17 cellular contexts compared by ENCODE assay signal in the genomic region with DNA sequence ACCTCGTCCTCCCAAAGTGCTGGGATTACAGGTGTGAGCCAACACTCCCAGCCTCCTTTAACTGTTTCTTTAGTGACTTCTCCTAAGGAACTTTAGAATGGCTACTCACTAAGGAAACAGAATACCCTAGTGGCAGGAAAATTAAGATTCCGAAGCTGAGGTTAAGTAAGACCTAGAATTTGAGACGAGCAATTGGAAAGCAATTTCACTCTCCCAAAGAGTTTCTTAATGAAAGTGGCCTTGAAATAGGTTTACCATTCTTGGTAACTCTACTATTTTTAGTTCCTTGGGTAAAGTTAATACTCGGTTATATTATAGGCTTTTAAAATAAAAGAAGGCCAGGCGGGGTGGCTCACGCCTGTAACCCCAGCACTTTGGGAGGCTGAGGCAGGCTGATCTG. TPM values are rescaled to one million over a fixed set of nuclear protein-coding genes. Genes with fewer than 3 reads are reported as not detected.
DNase-seq lines count a peak whose midpoint lies in the region; ATAC-seq and TF ChIP-seq lines count a peak whose summit lies in the region.
"Had no signal": no experiment of that assay in that cellular context is flagged by ENCODE, and none has a peak within 500 bp of the region (broad histone marks: within the 10 kb centered on the region; RNA-seq: fewer than 3 reads in every experiment).

No MANE protein-coding gene starts in this region.

- no peak for TF ChIP-seq POLR2A in esophagus muscularis mucosa (IDR thresholded peaks at IDR 0.05; ENCODE audit: low read depth)

- DNase-seq in HFFc6 (no peak), esophagus muscularis mucosa (ENCODE audit: extremely low spot score) (no peak), psoas muscle (no peak), hepatic stellate cell (ENCODE audit: low spot score) (no peak), RPMI8226 (no peak), NCI-H82 treated with DMSO at 0.1 percent for 48 hours (lab: John Stamatoyannopoulos, UW; ENCODE audit: unreplicated experiment) (no peak)
- no peak for DNase-seq in activated T-cell treated with anti-CD3 and anti-CD28 coated beads, Interleukin-2, amount 50 U/mL, for 1 hour
- DNase-seq: AML-193; CD4-positive, alpha-beta T cell; DMS153; DMS79; GDM1; IMR-90 had no signal

- no peak overlapping the region for H3K4me3 Mint-ChIP-seq in HFFc6
- H3K4me3 Mint-ChIP-seq: CD4-positive, alpha-beta T cell had no signal

- intact Hi-C loops in esophagus muscularis mucosa (cut with DNase I) (no loop called here), psoas muscle (cut with DNase I) (no loop called here)

- H3K27ac ChIP-seq in esophagus muscularis mucosa (replicated peaks in 1 of 4), result peak overlapping the region; percentile 35 to 67 (median 36)
- no peak overlapping the region for H3K27ac ChIP-seq in psoas muscle
- H3K27ac ChIP-seq: A549, C4-2B had no signal

- no peaks in the 10 kb centered on the region for H3K27me3 ChIP-seq in esophagus muscularis mucosa
- H3K27me3 ChIP-seq in psoas muscle (ENCODE audit: insufficient read depth in 3 of 3, low read length in 2 of 3), result no peaks in the 10 kb centered on the region

- no peak overlapping the region for H3K27ac Mint-ChIP-seq in HFFc6
- H3K27ac Mint-ChIP-seq: CD4-positive, alpha-beta T cell had no signal

- TF ChIP-seq EP300 in esophagus muscularis mucosa (IDR thresholded peaks at IDR 0.05), result no peak

- no peaks in the 10 kb centered on the region for H3K36me3 ChIP-seq in esophagus muscularis mucosa
- H3K36me3 ChIP-seq in psoas muscle (ENCODE audit: insufficient read depth in 1 of 2, low read depth in 1 of 2), result no peaks in the 10 kb centered on the region
- H3K36me3 ChIP-seq: HAP-1 had no signal

- H3K36me3 Mint-ChIP-seq in HFFc6 (ENCODE audit: low read depth), result no peaks in the 10 kb centered on the region

- H3K4me3 ChIP-seq in esophagus muscularis mucosa (no peak overlapping the region), psoas muscle (no peak overlapping the region)
- H3K4me3 ChIP-seq: A549, HAP-1, K562 had no signal

- no peaks in the 10 kb centered on the region for H3K9me3 Mint-ChIP-seq in HFFc6
- H3K9me3 Mint-ChIP-seq: CD4-positive, alpha-beta T cell had no signal

- WGBS in esophagus muscularis mucosa, result 74% methylated on average over 6 of the region's 6 CpGs
- WGBS in psoas muscle, 3 donors, result 40 to 79% (median 57%) methylated on average over 6 of the region's 6 CpGs

- ATAC-seq in psoas muscle, result peak in 3 of 4 donors; percentile 34 to 52 (median 46)
- ATAC-seq: A549, K562 had no signal

- H3K4me1 ChIP-seq in esophagus muscularis mucosa (peaks cover 24 to 40% (median 29%) of the 10 kb centered on the region in 4 donors), psoas muscle (peaks cover 8% of the 10 kb centered on the region)

- H3K9me3 ChIP-seq in esophagus muscularis mucosa (no peaks in the 10 kb centered on the region), psoas muscle (no peaks in the 10 kb centered on the region)
- H3K9me3 ChIP-seq: A549, HAP-1 had no signal

- H3K4me1 Mint-ChIP-seq in HFFc6 (ENCODE audit: low read depth), result peaks cover 37% of the 10 kb centered on the region

- TF ChIP-seq CTCF in HFFc6 (IDR thresholded peaks at IDR 0.05), result 0 out of 2 replicates have a peak, but pooled peaks have one; percentile 23
- no peak for TF ChIP-seq CTCF in esophagus muscularis mucosa (IDR thresholded peaks at IDR 0.05)
- TF ChIP-seq CTCF in psoas muscle (IDR thresholded peaks at IDR 0.05), result no peak

- no peaks in the 10 kb centered on the region for H3K27me3 Mint-ChIP-seq in HFFc6 (ENCODE audit: insufficient read depth)
- H3K27me3 Mint-ChIP-seq: CD4-positive, alpha-beta T cell had no signal

RNA-seq across cellular contexts. Expression of a gene that starts 22.9 kb away (rescaled TPM):
- 10 to 100 TPM; 86.3 to 97.0 (median 93.8) TPM for total RNA-seq in HFFc6 (2021; fragmentation: NEBNext Ultra II Directional; extraction: Animal tissue kit (Norgen Biotek cat#: 25700))
- total RNA-seq in esophagus muscularis mucosa (100 to 1,000 TPM; 149 to 277 (median 187) TPM), psoas muscle (10 to 100 TPM; 23.0 to 55.3 (median 35.0) TPM)
- 10 to 100 TPM; 25.4 to 36.8 (median 31.0) TPM for polyA plus RNA-seq in psoas muscle
